Comparison of ENCODE assay signal across 17 cellular contexts in genomic region chr5:75167345-75167744, GRCh38.
A peak's percentile ranks its signal among the peaks of the same experiment; 100 is the strongest.
DNase-seq lines count a peak whose midpoint lies in the region; ATAC-seq and TF ChIP-seq lines count a peak whose summit lies in the region.
"Had no signal": no experiment of that assay in that cellular context is flagged by ENCODE, and none has a peak within 500 bp of the region (broad histone marks: within the 10 kb centered on the region; RNA-seq: fewer than 3 reads in every experiment).

No MANE protein-coding gene starts in this region.

- DNase-seq in AG10803 (ENCODE audit: low read depth) = peak; percentile 2
- DNase-seq in H7 = peak; percentile 35
- DNase-seq in SK-MEL-5 (ENCODE audit: low read depth, low spot score) = peak; percentile 66
- DNase-seq in foreskin melanocyte = peak; percentile 24
- no peak for DNase-seq in NCI-H2029 (lab: John Stamatoyannopoulos, UW)
- DNase-seq in central memory CD4-positive, alpha-beta T cell = no peak
- DNase-seq: activated CD4-positive, alpha-beta T cell treated with anti-CD3 and anti-CD28 coated beads for 1 hour; activated naive CD4-positive, alpha-beta T cell treated with Interleukin-2 at 50 U/mL for 16 hours; COR-L47; effector memory CD4-positive, alpha-beta T cell; left colon; NCI-H1694 treated with DMSO at 0.1 percent for 48 hours; nucleus accumbens; stimulated activated CD4-positive, alpha-beta T cell treated with anti-CD3 and anti-CD28 coated beads, Interleukin-4, amount 100 ng/mL, for 24 hours; substantia nigra had no signal

- H3K4me3 ChIP-seq in AG10803 (ENCODE audit: low read length) = no peak overlapping the region
- no peak overlapping the region for H3K4me3 ChIP-seq in H7 (ENCODE audit: insufficient read depth, low read depth, low read length)

- in situ Hi-C loops in SK-MEL-5 (cut with HindIII; ENCODE audit: low pct_unique_long_range_greater_than_20kb, low sequenced_read_pairs) = no loop called here

- ATAC-seq in HG02759 (IDR thresholded peaks at IDR 0.05; ENCODE audit: unreplicated experiment) (no peak), HG02870 (IDR thresholded peaks at IDR 0.05; ENCODE audit: unreplicated experiment) (no peak)
- ATAC-seq: left colon had no signal

- H3K27me3 ChIP-seq in H7 (ENCODE audit: control insufficient read depth, insufficient read depth, low read length) = no peaks in the 10 kb centered on the region

- H3K36me3 ChIP-seq in H7 (replicated peaks; ENCODE audit: control insufficient read depth, insufficient read depth, low read length) = no peaks in the 10 kb centered on the region

- peak; percentile 28 for TF ChIP-seq CTCF in AG10803 (conservative IDR thresholded peaks at IDR 0.05; ENCODE audit: low read length)

Comparison
In these comparisons a context has a peak if more than half of its experiments do, and no peak if none do; other contexts are left out.
1. DNase-seq: peak in AG10803 (single experiment), H7 (single experiment), SK-MEL-5 (single experiment) and foreskin melanocyte (single experiment); none in NCI-H2029 (single experiment) and central memory CD4-positive, alpha-beta T cell (single experiment).